Comparison of ENCODE assay signal across 8 cellular contexts in the genomic region with DNA sequence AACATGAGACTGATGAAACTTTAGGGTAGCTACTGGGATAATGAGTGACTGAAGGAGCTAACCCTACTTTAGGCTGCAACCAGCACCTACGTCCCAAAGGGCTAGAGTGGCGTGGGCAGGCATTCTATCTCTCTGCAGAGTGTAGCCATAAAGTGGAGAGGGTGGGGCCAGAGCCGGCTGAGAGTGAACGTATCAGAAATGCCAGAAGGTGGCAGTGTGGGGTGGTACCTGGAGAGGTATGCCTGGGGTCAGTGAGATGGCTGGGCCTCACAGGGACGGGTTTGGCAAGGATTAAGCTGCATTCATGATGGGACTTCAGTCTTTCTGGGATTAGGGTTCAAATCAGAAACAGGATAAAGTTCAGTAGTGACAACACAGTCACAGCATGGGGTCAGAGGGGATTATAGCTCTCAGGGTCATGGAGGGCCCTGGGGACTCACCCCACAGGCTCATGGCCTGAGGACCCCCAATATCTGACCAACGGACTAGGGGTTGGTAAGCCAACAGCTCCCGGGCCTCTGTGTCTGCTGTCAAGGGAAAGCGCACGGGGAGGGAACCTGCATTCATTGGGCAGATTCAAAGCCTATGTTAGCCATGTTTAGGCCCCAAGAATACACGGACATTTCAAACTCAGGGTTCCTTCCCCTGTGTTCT.
DNase-seq lines count a peak whose midpoint lies in the region; ATAC-seq and TF ChIP-seq lines count a peak whose summit lies in the region.

No MANE protein-coding gene starts in this region.

- no peaks in the 10 kb centered on the region for H3K9me2 ChIP-seq in DOHH2 (replicated peaks; ENCODE audit: control insufficient read depth, low read length)

- H3K4me3 ChIP-seq in DOHH2 (ENCODE audit: low read length) (no peak overlapping the region), SJSA1 (no peak overlapping the region), heart left ventricle (no peak overlapping the region)

- H3K27me3 ChIP-seq in DOHH2 (ENCODE audit: control insufficient read depth, low read length) (peaks cover 7% of the 10 kb centered on the region), SJSA1 (replicated peaks) (no peaks in the 10 kb centered on the region), heart left ventricle (peaks cover 0 to 42% (median 4%) of the 10 kb centered on the region in 9 donors)

- H3F3A ChIP-seq in DOHH2 (ENCODE audit: control insufficient read depth, insufficient read depth) = no peaks in the 10 kb centered on the region

- ATAC-seq in GM21619 (IDR thresholded peaks at IDR 0.05; ENCODE audit: unreplicated experiment) = peak; percentile 69
- peak in 3 of 4 donors; percentile 44 to 59 (median 53) for ATAC-seq in heart left ventricle
- ATAC-seq in GM18858 (IDR thresholded peaks at IDR 0.05; ENCODE audit: unreplicated experiment) = no peak

- no peaks in the 10 kb centered on the region for H3K4me1 ChIP-seq in DOHH2 (ENCODE audit: control insufficient read depth, low read length)
- peaks cover 14% of the 10 kb centered on the region for H3K4me1 ChIP-seq in SJSA1 (replicated peaks)
- no peaks in the 10 kb centered on the region for H3K4me1 ChIP-seq in heart left ventricle

- no peak for TF ChIP-seq POLR2A in heart left ventricle (IDR thresholded peaks at IDR 0.05)

- H3K27ac ChIP-seq in DOHH2 (ENCODE audit: low read depth, low read length) (no peak overlapping the region), SJSA1 (no peak overlapping the region), heart left ventricle (no peak overlapping the region)

- no peaks in the 10 kb centered on the region for H3K79me2 ChIP-seq in DOHH2 (ENCODE audit: control insufficient read depth, low read length)

- no peak overlapping the region for H3K4me2 ChIP-seq in DOHH2 (ENCODE audit: low read length)

- H3K36me3 ChIP-seq in DOHH2 (ENCODE audit: control insufficient read depth, low read length) (no peaks in the 10 kb centered on the region), SJSA1 (no peaks in the 10 kb centered on the region), heart left ventricle (no peaks in the 10 kb centered on the region)

- H4K20me1 ChIP-seq in DOHH2 (ENCODE audit: control insufficient read depth, insufficient read depth, low read depth, low read length) = no peaks in the 10 kb centered on the region

- DNase-seq in LHCN-M2 (ENCODE audit: low read depth) (peak; percentile 34), SJSA1 (ENCODE audit: low read depth in 1 of 2, low spot score in 2 of 2) (peak; percentile 39 to 75), heart left ventricle (peak in 3 of 5 donors; percentile 6 to 28 (median 19))
- peak; percentile 86 for DNase-seq in activated effector memory CD4-positive, alpha-beta T cell treated with anti-CD3 and anti-CD28 coated beads, Interleukin-2, amount 50 U/mL, for 16 hours
- peak; percentile 40 to 67 for DNase-seq in stimulated activated CD4-positive, alpha-beta T cell treated with anti-CD3 and anti-CD28 coated beads, Interleukin-12 subunit alpha, Interleukin-12 subunit beta, amount 100 ng/mL, for 24 hours (ENCODE audit: low read depth in 2 of 2)

- intact Hi-C loops in heart left ventricle (cut with DNase I) = no loop called here

- H3K9me3 ChIP-seq in DOHH2 (ENCODE audit: control insufficient read depth, insufficient read depth, low read length) (no peaks in the 10 kb centered on the region), SJSA1 (replicated peaks) (no peaks in the 10 kb centered on the region), heart left ventricle (no peaks in the 10 kb centered on the region)

- peak; percentile 75 for TF ChIP-seq CTCF in DOHH2 (IDR thresholded peaks at IDR 0.05; ENCODE audit: low read depth, low read length, poor library complexity, severe bottlenecking)
- TF ChIP-seq CTCF in heart left ventricle (IDR thresholded peaks at IDR 0.05) = peak in 10 of 12 donors; percentile 7 to 41 (median 23)

- WGBS in heart left ventricle, 4 donors = 27 to 38% (median 31%) methylated on average over 10 of the region's 10 CpGs

Comparison
In these comparisons a context has a peak if more than half of its experiments do, and no peak if none do; other contexts are left out.
1. DNase-seq: peak in every context shown above with its lines; median percentile 86 in activated effector memory CD4-positive, alpha-beta T cell treated with anti-CD3 and anti-CD28 coated beads, Interleukin-2, amount 50 U/mL, for 16 hours; 57 in SJSA1; 54 in stimulated activated CD4-positive, alpha-beta T cell treated with anti-CD3 and anti-CD28 coated beads, Interleukin-12 subunit alpha, Interleukin-12 subunit beta, amount 100 ng/mL, for 24 hours; 34 in LHCN-M2; 19 in heart left ventricle.